Comparison of ENCODE assay signal across 12 cellular contexts in the genomic region with DNA sequence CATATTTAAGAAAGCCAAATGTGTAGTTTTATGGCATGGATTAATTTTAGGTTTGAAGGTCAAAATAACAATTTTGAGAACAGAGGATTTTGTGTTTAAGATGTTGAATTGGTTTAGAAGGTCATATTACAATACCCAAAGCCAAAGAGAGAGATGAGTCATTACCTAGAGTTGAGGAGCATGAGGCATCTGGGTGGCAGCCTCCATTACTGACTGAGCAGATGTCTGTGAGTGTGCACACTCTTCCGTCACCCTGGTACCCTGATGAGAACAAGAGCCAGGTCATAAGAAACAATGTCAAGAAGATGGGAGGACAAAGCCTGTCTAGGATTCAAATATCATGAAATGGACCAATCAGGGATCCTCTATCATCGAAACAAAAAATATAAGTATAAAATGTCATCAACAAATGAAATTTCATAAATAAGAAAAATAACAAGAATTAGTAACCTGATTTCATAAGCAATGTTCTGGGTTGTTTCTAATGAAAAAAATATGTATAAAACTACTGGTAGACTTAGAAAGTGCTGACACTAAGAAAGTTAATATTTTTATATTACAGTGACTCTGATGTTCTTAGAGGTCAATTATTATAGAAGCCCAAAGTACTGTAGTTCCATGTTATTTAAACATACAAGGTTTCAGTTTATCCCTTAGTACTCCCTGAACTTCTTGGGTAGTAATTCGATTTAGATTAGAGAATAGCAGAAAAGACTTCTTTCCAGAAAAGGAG. TPM values are rescaled to one million over a fixed set of nuclear protein-coding genes. Genes with fewer than 3 reads are reported as not detected.
A peak's percentile ranks its signal among the peaks of the same experiment; 100 is the strongest.
DNase-seq lines count a peak whose midpoint lies in the region; ATAC-seq and TF ChIP-seq lines count a peak whose summit lies in the region.
"Had no signal": no experiment of that assay in that cellular context is flagged by ENCODE, and none has a peak within 500 bp of the region (broad histone marks: within the 10 kb centered on the region; RNA-seq: fewer than 3 reads in every experiment).

No MANE protein-coding gene starts in this region.

- no peak overlapping the region for H3K27ac Mint-ChIP-seq in activated naive CD8-positive, alpha-beta T cell treated with anti-CD3 and anti-CD28 coated beads, Interleukin-2, amount 50 U/mL, for 24 hours
- H3K27ac Mint-ChIP-seq in glutamatergic neuron (ENCODE audit: unreplicated experiment): peak overlapping the region; percentile 33
- H3K27ac Mint-ChIP-seq: activated T-helper 2 cell treated with anti-CD3 and anti-CD28 coated beads, Interferon-gamma antibody, Interleukin-2, Interleukin-4, amounts not matched to agents 10 μg/mL and 5 μg/mL and 100 μg/mL, durations not matched to agents 14 hours and 24 hours and 36 hours; nephron had no signal

- no peaks in the 10 kb centered on the region for H3K27me3 Mint-ChIP-seq in activated naive CD8-positive, alpha-beta T cell treated with anti-CD3 and anti-CD28 coated beads, Interleukin-2, amount 50 U/mL, for 24 hours
- H3K27me3 Mint-ChIP-seq in glutamatergic neuron (ENCODE audit: unreplicated experiment): no peaks in the 10 kb centered on the region

- H3K4me1 Mint-ChIP-seq in activated naive CD8-positive, alpha-beta T cell treated with anti-CD3 and anti-CD28 coated beads, Interleukin-2, amount 50 U/mL, for 24 hours: peaks cover 7% of the 10 kb centered on the region
- peaks cover 14% of the 10 kb centered on the region for H3K4me1 Mint-ChIP-seq in glutamatergic neuron (ENCODE audit: low read depth, unreplicated experiment)

- peak; percentile 95 for ATAC-seq in activated naive CD8-positive, alpha-beta T cell treated with anti-CD3 and anti-CD28 coated beads, Interleukin-2, amount 50 U/mL, for 24 hours
- ATAC-seq in HG02678 (IDR thresholded peaks at IDR 0.05; ENCODE audit: unreplicated experiment) (no peak), GM18868 (IDR thresholded peaks at IDR 0.05; ENCODE audit: unreplicated experiment) (no peak), GM21381 (IDR thresholded peaks at IDR 0.05; ENCODE audit: unreplicated experiment) (no peak)

- DNase-seq in AG20443 (ENCODE audit: low spot score) (peak; percentile 73), HCEC 1CT (peak; percentile 88), glutamatergic neuron (no peak)
- DNase-seq in activated naive CD8-positive, alpha-beta T cell treated with anti-CD3 and anti-CD28 coated beads, Interleukin-2, amount 50 U/mL, for 24 hours: peak; percentile 11
- DNase-seq: effector CD4-positive, alpha-beta T cell; GOT3; NCI-H1417 treated with DMSO at 0.1 percent for 48 hours had no signal

- TF ChIP-seq CTCF in glutamatergic neuron (IDR thresholded peaks at IDR 0.05; ENCODE audit: partially characterized antibody, unreplicated experiment): no peak

- H3K36me3 Mint-ChIP-seq in activated naive CD8-positive, alpha-beta T cell treated with anti-CD3 and anti-CD28 coated beads, Interleukin-2, amount 50 U/mL, for 24 hours (ENCODE audit: low read depth): peaks cover 11% of the 10 kb centered on the region
- peaks cover 4% of the 10 kb centered on the region for H3K36me3 Mint-ChIP-seq in glutamatergic neuron (ENCODE audit: unreplicated experiment)

- H3K9me3 Mint-ChIP-seq in activated naive CD8-positive, alpha-beta T cell treated with anti-CD3 and anti-CD28 coated beads, Interleukin-2, amount 50 U/mL, for 24 hours: no peaks in the 10 kb centered on the region
- H3K9me3 Mint-ChIP-seq in glutamatergic neuron (ENCODE audit: unreplicated experiment): peaks cover 6% of the 10 kb centered on the region
- H3K9me3 Mint-ChIP-seq: activated T-helper 2 cell treated with anti-CD3 and anti-CD28 coated beads, Interferon-gamma antibody, Interleukin-2, Interleukin-4, amounts not matched to agents 10 μg/mL and 5 μg/mL and 100 μg/mL, durations not matched to agents 14 hours and 24 hours and 36 hours; nephron had no signal

- H3K4me3 Mint-ChIP-seq in activated naive CD8-positive, alpha-beta T cell treated with anti-CD3 and anti-CD28 coated beads, Interleukin-2, amount 50 U/mL, for 24 hours: no peak overlapping the region
- no peak overlapping the region for H3K4me3 Mint-ChIP-seq in glutamatergic neuron (ENCODE audit: unreplicated experiment)
- H3K4me3 Mint-ChIP-seq: nephron had no signal

RNA-seq across cellular contexts. Expression of a gene that starts 20.0 kb away (rescaled TPM):
- 0.32 TPM for total RNA-seq in glutamatergic neuron (ENCODE audit: unreplicated experiment)
